Comparison of ENCODE assay signal across 19 cellular contexts in genomic region chr3:181725033-181725775, GRCh38. TPM values are rescaled to one million over a fixed set of nuclear protein-coding genes. Genes with fewer than 3 reads are reported as not detected.
DNase-seq lines count a peak whose midpoint lies in the region; ATAC-seq and TF ChIP-seq lines count a peak whose summit lies in the region.
"Had no signal": no experiment of that assay in that cellular context is flagged by ENCODE, and none has a peak within 500 bp of the region (broad histone marks: within the 10 kb centered on the region; RNA-seq: fewer than 3 reads in every experiment).

No MANE protein-coding gene starts in this region.

- H3K27me3 ChIP-seq in HUES48 (ENCODE audit: control insufficient read depth, insufficient read depth, low read length), result peaks cover 57% of the 10 kb centered on the region
- H3K27me3 ChIP-seq in dorsolateral prefrontal cortex, result peaks cover 0 to 100% (median 63%) of the 10 kb centered on the region in 45 donors

- no peaks in the 10 kb centered on the region for H3K9me3 ChIP-seq in HUES48 (ENCODE audit: control insufficient read depth, insufficient read depth, low read length)
- H3K9me3 ChIP-seq: gastrocnemius medialis, stomach had no signal

- peaks cover 80% of the 10 kb centered on the region for H3K4me1 ChIP-seq in HUES48 (ENCODE audit: control insufficient read depth, insufficient read depth, low read length)

- peaks cover 21% of the 10 kb centered on the region for H3K4me1 Mint-ChIP-seq in nephron
- peaks cover 6 to 21% (median 14%) of the 10 kb centered on the region in 4 donors for H3K4me1 Mint-ChIP-seq in naive thymus-derived CD8-positive, alpha-beta T cell

- ATAC-seq in GM21737 (IDR thresholded peaks at IDR 0.05; ENCODE audit: unreplicated experiment), result no peak
- no peak for ATAC-seq in GM18868 (IDR thresholded peaks at IDR 0.05; ENCODE audit: unreplicated experiment)
- no peak for ATAC-seq in naive thymus-derived CD8-positive, alpha-beta T cell
- ATAC-seq: gastrocnemius medialis; natural killer cell treated with Interleukin-12 subunit alpha and Interleukin-12 subunit beta and Interleukin-15 and Interleukin-18, amount 100 ng/mL, for 72 hours; Right ventricle myocardium inferior had no signal

- DNase-seq in ELF-1 (ENCODE audit: low read depth, low spot score) (peak; percentile 36), dorsolateral prefrontal cortex (no peak), T1000 (lab: John Stamatoyannopoulos, UW) (no peak)
- no peak for DNase-seq in naive thymus-derived CD8-positive, alpha-beta T cell
- DNase-seq: activated CD4-positive, alpha-beta T cell treated with anti-CD3 and anti-CD28 coated beads for 1 hour; amniotic stem cell; gastrocnemius medialis; NCI-H1694 treated with DMSO at 0.1 percent for 48 hours; NCI-H446 treated with DMSO at 0.1 percent for 48 hours; stomach had no signal

- no peak overlapping the region for H3K27ac Mint-ChIP-seq in nephron
- H3K27ac Mint-ChIP-seq in naive thymus-derived CD8-positive, alpha-beta T cell, result peak overlapping the region in 2 of 10 donors; percentile 46 to 57
- H3K27ac Mint-ChIP-seq: natural killer cell treated with Interleukin-12 subunit alpha and Interleukin-12 subunit beta and Interleukin-15 and Interleukin-18, amount 100 ng/mL, for 72 hours had no signal

- H3K36me3 ChIP-seq in HUES48 (ENCODE audit: control insufficient read depth, insufficient read depth, low read length), result 0 out of 2 replicates have a peak, but pooled peaks cover 5% of the 10 kb centered on the region
- H3K36me3 ChIP-seq: gastrocnemius medialis, stomach had no signal

- H3K27me3 Mint-ChIP-seq in nephron (ENCODE audit: low read depth), result peaks cover 100% of the 10 kb centered on the region
- peaks cover 70 to 99% (median 84%) of the 10 kb centered on the region in 5 donors for H3K27me3 Mint-ChIP-seq in naive thymus-derived CD8-positive, alpha-beta T cell

- no peak overlapping the region for H3K27ac ChIP-seq in HUES48 (ENCODE audit: low read depth, low read length)
- H3K27ac ChIP-seq in dorsolateral prefrontal cortex, result peak overlapping the region; percentile 66 to 100 (median 93)
- H3K27ac ChIP-seq: gastrocnemius medialis, stomach had no signal

- H3K4me3 Mint-ChIP-seq in nephron, result peak overlapping the region; percentile 18 to 46 (median 45)
- H3K4me3 Mint-ChIP-seq in naive thymus-derived CD8-positive, alpha-beta T cell, result peak overlapping the region in 4 of 10 donors; percentile 0 to 74 (median 54)
- H3K4me3 Mint-ChIP-seq: natural killer cell treated with Interleukin-12 subunit alpha and Interleukin-12 subunit beta and Interleukin-15 and Interleukin-18, amount 100 ng/mL, for 72 hours had no signal

- H3K36me3 Mint-ChIP-seq in nephron (ENCODE audit: low read depth), result no peaks in the 10 kb centered on the region
- H3K36me3 Mint-ChIP-seq in naive thymus-derived CD8-positive, alpha-beta T cell, result peaks cover 15 to 60% (median 18%) of the 10 kb centered on the region in 3 donors

- H3K4me3 ChIP-seq in HUES48 (ENCODE audit: low read depth, low read length) (peak overlapping the region; percentile 50), dorsolateral prefrontal cortex (peak overlapping the region in 58 of 59 donors; percentile 1 to 86 (median 56))
- H3K4me3 ChIP-seq: gastrocnemius medialis, lung had no signal

- intact Hi-C loops in dorsolateral prefrontal cortex (cut with DNase I), result loop anchor here (5.0 to 10.0 kb wide), 2 partner anchors 532 to 780 kb away; no protein-coding TSS in a partner anchor

- H3K9ac ChIP-seq in HUES48 (ENCODE audit: low read depth, low read length), result no peak overlapping the region

- peaks cover 8% of the 10 kb centered on the region for H3K9me3 Mint-ChIP-seq in nephron
- H3K9me3 Mint-ChIP-seq in naive thymus-derived CD8-positive, alpha-beta T cell, result peaks cover 4 to 91% (median 43%) of the 10 kb centered on the region in 9 donors

- no peak for TF ChIP-seq CTCF in dorsolateral prefrontal cortex (IDR thresholded peaks at IDR 0.05 in 54 of 56, conservative IDR thresholded peaks at IDR 0.05 in 2 of 56; ENCODE audit: low read depth in 1 of 56, partially characterized antibody in 56 of 56)
- TF ChIP-seq CTCF in nephron (IDR thresholded peaks at IDR 0.05; ENCODE audit: unreplicated experiment in 3 of 3), result no peak

- POLR2A ChIA-PET in naive thymus-derived CD8-positive, alpha-beta T cell (lab: Charles Lee), result no interaction called here

RNA-seq across cellular contexts. Expression of gene SOX2, which starts 13.5 kb away (rescaled TPM):
- total RNA-seq in dorsolateral prefrontal cortex, result 100 to 1,000 TPM in 10 of 120 experiments, 10 to 100 TPM in 110; 34.2 to 159 (median 72.8) TPM
- not detected for total RNA-seq in naive thymus-derived CD8-positive, alpha-beta T cell
- not detected for polyA plus RNA-seq in naive thymus-derived CD8-positive, alpha-beta T cell
- total RNA-seq: MCF 10A; natural killer cell treated with Interleukin-12 subunit alpha and Interleukin-12 subunit beta and Interleukin-15 and Interleukin-18, amount 100 ng/mL, for 72 hours; T-helper 1 cell treated with Interleukin-12 subunit alpha and Interleukin-12 subunit beta and Interleukin-4 antibody, amounts not matched to agents 30 ng/mL and 1 ng/mL, for 36 hours had no signal

Comparison
In these comparisons a context has a peak if more than half of its experiments do, and no peak if none do; other contexts are left out.
1. RNA of gene SOX2, which starts 13.5 kb away (total RNA-seq): 34.2 to 159 TPM in dorsolateral prefrontal cortex; not detected in naive thymus-derived CD8-positive, alpha-beta T cell; every median in the first group is over 10 times any median in the second.